8 cellular contexts compared by ENCODE assay signal in genomic region chr3:126984391-126985142, GRCh38. TPM values are rescaled to one million over a fixed set of nuclear protein-coding genes. Genes with fewer than 3 reads are reported as not detected.
DNase-seq lines count a peak whose midpoint lies in the region; TF ChIP-seq lines count a peak whose summit lies in the region.

No MANE protein-coding gene starts in this region.

- POLR2A ChIA-PET in HEK293 (lab: Yijun Ruan, JAX) = no interaction called here
- POLR2A ChIA-PET in activated CD4-positive, alpha-beta memory T cell treated with anti-CD3 and anti-CD28 coated beads for 36 hours (lab: Charles Lee) = no interaction called here

- H3K27ac ChIP-seq in HEK293 (ENCODE audit: extremely low read depth, low read depth, low read length) (no peak overlapping the region; the same call in 1 of the 2 replicates), hepatocyte (peak overlapping the region; percentile 27), smooth muscle cell (ENCODE audit: low read depth) (no peak overlapping the region)

- no peaks in the 10 kb centered on the region for H3K9me3 ChIP-seq in HEK293 (ENCODE audit: control insufficient read depth, insufficient read depth, low read depth, low read length)
- no peaks in the 10 kb centered on the region for H3K9me3 ChIP-seq in hepatocyte (ENCODE audit: low read depth)
- no peaks in the 10 kb centered on the region for H3K9me3 ChIP-seq in smooth muscle cell (replicated peaks; ENCODE audit: low read depth)

- H3K4me1 Mint-ChIP-seq in activated CD4-positive, alpha-beta memory T cell treated with anti-CD3 and anti-CD28 coated beads for 36 hours (ENCODE audit: low read depth) = peaks cover 14% of the 10 kb centered on the region

- peaks cover 4% of the 10 kb centered on the region for H3K36me3 Mint-ChIP-seq in activated CD4-positive, alpha-beta memory T cell treated with anti-CD3 and anti-CD28 coated beads for 36 hours

- no peak overlapping the region for H3K27ac Mint-ChIP-seq in activated CD4-positive, alpha-beta memory T cell treated with anti-CD3 and anti-CD28 coated beads for 36 hours

- H3F3A ChIP-seq in smooth muscle cell (ENCODE audit: low read depth) = no peaks in the 10 kb centered on the region

- CTCF ChIA-PET in HEK293 (lab: Yijun Ruan, JAX) = no interaction called here
- CTCF ChIA-PET in activated CD4-positive, alpha-beta memory T cell treated with anti-CD3 and anti-CD28 coated beads for 36 hours (lab: Charles Lee) = interaction anchor here (0.9 to 1.1 kb wide), 2 partner anchors 16 to 305 kb away, joined by 3 to 4 read pairs; no protein-coding TSS in a partner anchor

- H3K9me2 ChIP-seq in hepatocyte (replicated peaks; ENCODE audit: insufficient read depth) = no peaks in the 10 kb centered on the region

- H3K27me3 ChIP-seq in hepatocyte (no peaks in the 10 kb centered on the region), smooth muscle cell (ENCODE audit: low read depth) (no peaks in the 10 kb centered on the region)

- H3K4me1 ChIP-seq in HEK293 (ENCODE audit: control insufficient read depth, insufficient read depth, low read length) (peaks cover 7% of the 10 kb centered on the region; the same call in 1 of the 2 replicates), hepatocyte (ENCODE audit: insufficient read depth) (peaks cover 19% of the 10 kb centered on the region), smooth muscle cell (ENCODE audit: low read depth) (peaks cover 17% of the 10 kb centered on the region)

- in situ Hi-C loops in KBM-7 (cut with MboI; ENCODE audit: low pct_unique_long_range_greater_than_20kb, low sequenced_read_pairs) = no loop called here

- H3K4me3 Mint-ChIP-seq in activated CD4-positive, alpha-beta memory T cell treated with anti-CD3 and anti-CD28 coated beads for 36 hours = peak overlapping the region; percentile 55

- H3K4me3 ChIP-seq in HEK293 (ENCODE audit: low read depth, low read length) (peak overlapping the region; percentile 62), hepatocyte (peak overlapping the region; percentile 91), smooth muscle cell (peak overlapping the region; percentile 88)

- H3K36me3 ChIP-seq in HEK293 (ENCODE audit: control insufficient read depth in 2 of 2, insufficient read depth in 1 of 2, low read length in 2 of 2) (peaks cover 0 to 17% of the 10 kb centered on the region in 2 experiments; a peak in 1 of 3 replicates), hepatocyte (replicated peaks; ENCODE audit: insufficient read depth, low read depth) (no peaks in the 10 kb centered on the region), smooth muscle cell (ENCODE audit: low read depth) (no peaks in the 10 kb centered on the region)

- TF ChIP-seq CTCF in HEK293 (tag by site-specific recombination; IDR thresholded peaks at IDR 0.05) (no peak), hepatocyte (IDR thresholded peaks at IDR 0.05; ENCODE audit: poor library complexity) (no peak), smooth muscle cell (IDR thresholded peaks at IDR 0.05; ENCODE audit: borderline replicate concordance, insufficient read depth, poor library complexity, severe bottlenecking) (no peak)

- DNase-seq in activated CD4-positive, alpha-beta memory T cell treated with anti-CD3 and anti-CD28 coated beads for 36 hours = no peak
- no peak for DNase-seq in hepatocyte (ENCODE audit: low spot score)
- no peak for DNase-seq in smooth muscle cell (lab: John Stamatoyannopoulos, UW; ENCODE audit: unreplicated experiment)
- DNase-seq in head of caudate nucleus = no peak
- DNase-seq in iPS-NIHi7 (ENCODE audit: extremely low spot score) = no peak
- no peak for DNase-seq in KBM-7
- DNase-seq in mesenteric fat pad (ENCODE audit: low spot score) = no peak

- peak overlapping the region; percentile 89 for H3K4me2 ChIP-seq in hepatocyte
- H3K4me2 ChIP-seq in smooth muscle cell = peak overlapping the region; percentile 96

- H3K27me3 Mint-ChIP-seq in activated CD4-positive, alpha-beta memory T cell treated with anti-CD3 and anti-CD28 coated beads for 36 hours = no peaks in the 10 kb centered on the region

- peaks cover 43% of the 10 kb centered on the region for H3K79me2 ChIP-seq in hepatocyte
- H3K79me2 ChIP-seq in smooth muscle cell (ENCODE audit: low read depth) = peaks cover 58% of the 10 kb centered on the region

- no peaks in the 10 kb centered on the region for H3K9me3 Mint-ChIP-seq in activated CD4-positive, alpha-beta memory T cell treated with anti-CD3 and anti-CD28 coated beads for 36 hours

- H4K20me1 ChIP-seq in hepatocyte (ENCODE audit: insufficient read depth, poor library complexity, severe bottlenecking) = peaks cover 46% of the 10 kb centered on the region
- peaks cover 59% of the 10 kb centered on the region for H4K20me1 ChIP-seq in smooth muscle cell (ENCODE audit: low read depth)

- intact Hi-C loops in activated CD4-positive, alpha-beta memory T cell treated with anti-CD3 and anti-CD28 coated beads for 36 hours (cut with micrococcal nuclease) = loop anchor here (5.0 kb wide), 1 partner anchor 473 kb away; no protein-coding TSS in a partner anchor
- intact Hi-C loops in head of caudate nucleus (cut with DNase I) = no loop called here

- peak overlapping the region; percentile 78 for H2AFZ ChIP-seq in hepatocyte
- no peak overlapping the region for H2AFZ ChIP-seq in smooth muscle cell (ENCODE audit: low read depth)

- peak overlapping the region; percentile 68 for H3K9ac ChIP-seq in smooth muscle cell (ENCODE audit: low read depth)

- 67% methylated on average over 18 of the region's 21 CpGs for WGBS in hepatocyte (ENCODE audit: low lambda C conversion rate, missing lambda C conversion rate)
- WGBS in smooth muscle cell (ENCODE audit: low lambda C conversion rate) = 60% methylated on average over 20 of the region's 21 CpGs

TF ChIP-seq in HEK293, 187 proteins besides CTCF, POLR2A, EP300 and RAD21:
- TF ChIP-seq ZSCAN16 (tag by site-specific recombination; IDR thresholded peaks at IDR 0.05) (no peak), ZBTB1 (tag by site-specific recombination; IDR thresholded peaks at IDR 0.05) (no peak), GLIS2 (tag by site-specific recombination; IDR thresholded peaks at IDR 0.05) (peak; percentile 55), KLF1 (tag by site-specific recombination; IDR thresholded peaks at IDR 0.05) (0 out of 2 replicates have a peak, but pooled peaks have one; percentile 1), ZNF394 (tag by site-specific recombination; IDR thresholded peaks at IDR 0.05; ENCODE audit: borderline replicate concordance) (0 out of 2 replicates have a peak, but pooled peaks have one; percentile 48), ZBTB8A (tag by site-specific recombination; IDR thresholded peaks at IDR 0.05) (peak; percentile 18; the same call in 1 of the 2 replicates), ZNF692 (tag by site-specific recombination; IDR thresholded peaks at IDR 0.05) (no peak; the same call in 1 of the 2 replicates), KLF8 (tag by site-specific recombination; IDR thresholded peaks at IDR 0.05) (0 out of 2 replicates have a peak, but pooled peaks have one; percentile 6), ZNF670 (tag by site-specific recombination; IDR thresholded peaks at IDR 0.05; ENCODE audit: low read depth) (no peak), ZNF274 (IDR thresholded peaks at IDR 0.05; ENCODE audit: low read length) (no peak), ZNF274 (tag by site-specific recombination; IDR thresholded peaks at IDR 0.05; ENCODE audit: borderline replicate concordance) (no peak), ZXDB (tag by site-specific recombination; IDR thresholded peaks at IDR 0.05) (no peak)
- TF ChIP-seq, protein P1, sequence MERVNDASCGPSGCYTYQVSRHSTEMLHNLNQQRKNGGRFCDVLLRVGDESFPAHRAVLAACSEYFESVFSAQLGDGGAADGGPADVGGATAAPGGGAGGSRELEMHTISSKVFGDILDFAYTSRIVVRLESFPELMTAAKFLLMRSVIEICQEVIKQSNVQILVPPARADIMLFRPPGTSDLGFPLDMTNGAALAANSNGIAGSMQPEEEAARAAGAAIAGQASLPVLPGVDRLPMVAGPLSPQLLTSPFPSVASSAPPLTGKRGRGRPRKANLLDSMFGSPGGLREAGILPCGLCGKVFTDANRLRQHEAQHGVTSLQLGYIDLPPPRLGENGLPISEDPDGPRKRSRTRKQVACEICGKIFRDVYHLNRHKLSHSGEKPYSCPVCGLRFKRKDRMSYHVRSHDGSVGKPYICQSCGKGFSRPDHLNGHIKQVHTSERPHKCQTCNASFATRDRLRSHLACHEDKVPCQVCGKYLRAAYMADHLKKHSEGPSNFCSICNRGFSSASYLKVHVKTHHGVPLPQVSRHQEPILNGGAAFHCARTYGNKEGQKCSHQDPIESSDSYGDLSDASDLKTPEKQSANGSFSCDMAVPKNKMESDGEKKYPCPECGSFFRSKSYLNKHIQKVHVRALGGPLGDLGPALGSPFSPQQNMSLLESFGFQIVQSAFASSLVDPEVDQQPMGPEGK (tag by site-specific recombination; IDR thresholded peaks at IDR 0.05) = peak; percentile 20

RNA-seq across cellular contexts. Expression of gene PLXNA1, which starts 1.7 kb away (rescaled TPM):
- 1 to 10 TPM; 8.8 to 9.3 TPM for total RNA-seq in activated CD4-positive, alpha-beta memory T cell treated with anti-CD3 and anti-CD28 coated beads for 36 hours
- 30.1 and 35.1 TPM in 2 replicates for total RNA-seq in hepatocyte
- 19.7 and 21.3 TPM in 2 replicates for polyA plus RNA-seq in hepatocyte
- total RNA-seq in smooth muscle cell = 50.8 and 57.1 TPM in 2 replicates
- 37.9 and 40.7 TPM in 2 replicates for polyA plus RNA-seq in smooth muscle cell
- 26.3 TPM for total RNA-seq in mesenteric fat pad
